In genomic region chr2:98379311-98380202, GRCh38 we compare ENCODE assay signal across 22 cellular contexts. TPM values are rescaled to one million over a fixed set of nuclear protein-coding genes. Genes with fewer than 3 reads are reported as not detected.
DNase-seq lines count a peak whose midpoint lies in the region; ATAC-seq and TF ChIP-seq lines count a peak whose summit lies in the region.
"Had no signal": no experiment of that assay in that cellular context is flagged by ENCODE, and none has a peak within 500 bp of the region (broad histone marks: within the 10 kb centered on the region; RNA-seq: fewer than 3 reads in every experiment).

No MANE protein-coding gene starts in this region.

- H3K36me3 Mint-ChIP-seq in activated CD4-positive, alpha-beta memory T cell treated with anti-CD3 and anti-CD28 coated beads, Interleukin-2, amount 10 ng/mL, durations not matched to agents 7 days and 5 days (ENCODE audit: low read depth) = no peaks in the 10 kb centered on the region
- H3K36me3 Mint-ChIP-seq in activated CD4-positive, alpha-beta memory T cell treated with anti-CD3 and anti-CD28 coated beads for 36 hours = no peaks in the 10 kb centered on the region
- H3K36me3 Mint-ChIP-seq in stimulated activated naive B cell treated with anti-CD40 and anti-IgM and Interleukin-4, amounts not matched to agents 10 μg/mL and 1 μg/mL and 100 μg/mL, for 72 hours = no peaks in the 10 kb centered on the region
- H3K36me3 Mint-ChIP-seq: CD4-positive, alpha-beta memory T cell had no signal

- H3K27me3 ChIP-seq in SJCRH30 (no peaks in the 10 kb centered on the region), stomach (peaks cover 0 to 10% (median 0%) of the 10 kb centered on the region in 3 donors)
- H3K27me3 ChIP-seq: ascending aorta, SJSA1 had no signal

- no peak overlapping the region for H3K27ac Mint-ChIP-seq in activated CD4-positive, alpha-beta memory T cell treated with anti-CD3 and anti-CD28 coated beads, Interleukin-2, amount 10 ng/mL, durations not matched to agents 7 days and 5 days
- no peak overlapping the region for H3K27ac Mint-ChIP-seq in activated CD4-positive, alpha-beta memory T cell treated with anti-CD3 and anti-CD28 coated beads for 36 hours
- no peak overlapping the region for H3K27ac Mint-ChIP-seq in stimulated activated naive B cell treated with anti-CD40 and anti-IgM and Interleukin-4, amounts not matched to agents 10 μg/mL and 1 μg/mL and 100 μg/mL, for 72 hours
- H3K27ac Mint-ChIP-seq: activated B cell treated with CpG ODN at 0.5 μM for 24 hours; CD4-positive, alpha-beta memory T cell had no signal

- no peaks in the 10 kb centered on the region for H3K4me1 Mint-ChIP-seq in activated CD4-positive, alpha-beta memory T cell treated with anti-CD3 and anti-CD28 coated beads, Interleukin-2, amount 10 ng/mL, durations not matched to agents 7 days and 5 days
- no peaks in the 10 kb centered on the region for H3K4me1 Mint-ChIP-seq in activated CD4-positive, alpha-beta memory T cell treated with anti-CD3 and anti-CD28 coated beads for 36 hours (ENCODE audit: low read depth)
- no peaks in the 10 kb centered on the region for H3K4me1 Mint-ChIP-seq in stimulated activated naive B cell treated with anti-CD40 and anti-IgM and Interleukin-4, amounts not matched to agents 10 μg/mL and 1 μg/mL and 100 μg/mL, for 72 hours
- H3K4me1 Mint-ChIP-seq: activated B cell treated with CpG ODN at 0.5 μM for 24 hours; CD4-positive, alpha-beta memory T cell had no signal

- DNase-seq in activated CD4-positive, alpha-beta memory T cell treated with anti-CD3 and anti-CD28 coated beads, Interleukin-2, amount 10 ng/mL, durations not matched to agents 7 days and 5 days = peak; percentile 11
- DNase-seq in activated CD4-positive, alpha-beta memory T cell treated with anti-CD3 and anti-CD28 coated beads for 36 hours = no peak
- peak in 1 of 2 experiments; percentile 34 for DNase-seq in SJCRH30
- peak; percentile 20 for DNase-seq in fibroblast of pulmonary artery (ENCODE audit: low read depth)
- DNase-seq in posterior vena cava (ENCODE audit: low spot score) = peak; percentile 52
- no peak for DNase-seq in stimulated activated naive B cell treated with anti-CD40 and anti-IgM and Interleukin-4, amounts not matched to agents 10 μg/mL and 1 μg/mL and 100 μg/mL, for 72 hours
- no peak for DNase-seq in stomach
- DNase-seq: activated B cell treated with CpG ODN at 0.5 μM for 24 hours; CD4-positive, alpha-beta memory T cell; cortex of kidney; DND-41; Karpas-422; mesendoderm; NCI-H146; NCI-H524; retina; stimulated activated CD4-positive, alpha-beta T cell treated with anti-CD3 and anti-CD28 coated beads, Interleukin-1b, Interleukin-23, amount 100 ng/mL, for 48 hours; T-helper 2 cell had no signal

- WGBS in stomach, 5 donors = 76 to 81% (median 78%) methylated on average over 14 of the region's 14 CpGs

- no peaks in the 10 kb centered on the region for H3K36me3 ChIP-seq in SJCRH30
- no peaks in the 10 kb centered on the region for H3K36me3 ChIP-seq in stomach
- H3K36me3 ChIP-seq: ascending aorta, SJSA1 had no signal

- no peak for TF ChIP-seq EP300 in stomach (IDR thresholded peaks at IDR 0.05)

- no peak overlapping the region for H3K4me3 Mint-ChIP-seq in activated CD4-positive, alpha-beta memory T cell treated with anti-CD3 and anti-CD28 coated beads, Interleukin-2, amount 10 ng/mL, durations not matched to agents 7 days and 5 days
- H3K4me3 Mint-ChIP-seq in activated CD4-positive, alpha-beta memory T cell treated with anti-CD3 and anti-CD28 coated beads for 36 hours = no peak overlapping the region
- H3K4me3 Mint-ChIP-seq in stimulated activated naive B cell treated with anti-CD40 and anti-IgM and Interleukin-4, amounts not matched to agents 10 μg/mL and 1 μg/mL and 100 μg/mL, for 72 hours = no peak overlapping the region
- H3K4me3 Mint-ChIP-seq: activated B cell treated with CpG ODN at 0.5 μM for 24 hours; CD4-positive, alpha-beta memory T cell had no signal

- peaks cover 26% of the 10 kb centered on the region for H3K27me3 Mint-ChIP-seq in activated CD4-positive, alpha-beta memory T cell treated with anti-CD3 and anti-CD28 coated beads, Interleukin-2, amount 10 ng/mL, durations not matched to agents 7 days and 5 days
- H3K27me3 Mint-ChIP-seq in activated CD4-positive, alpha-beta memory T cell treated with anti-CD3 and anti-CD28 coated beads for 36 hours = peaks cover 5% of the 10 kb centered on the region
- H3K27me3 Mint-ChIP-seq in stimulated activated naive B cell treated with anti-CD40 and anti-IgM and Interleukin-4, amounts not matched to agents 10 μg/mL and 1 μg/mL and 100 μg/mL, for 72 hours = peaks cover 50 to 57% of the 10 kb centered on the region in 2 donors

- TF ChIP-seq CTCF in fibroblast of pulmonary artery (IDR thresholded peaks at IDR 0.05; ENCODE audit: low read length, missing control alignments) (no peak), stomach (IDR thresholded peaks at IDR 0.05) (no peak)

- POLR2A ChIA-PET in activated CD4-positive, alpha-beta memory T cell treated with anti-CD3 and anti-CD28 coated beads, Interleukin-2, amount 10 ng/mL, durations not matched to agents 7 days and 5 days (lab: Charles Lee) = no interaction called here
- POLR2A ChIA-PET in activated CD4-positive, alpha-beta memory T cell treated with anti-CD3 and anti-CD28 coated beads for 36 hours (lab: Charles Lee) = no interaction called here

- intact Hi-C loops in activated CD4-positive, alpha-beta memory T cell treated with anti-CD3 and anti-CD28 coated beads for 36 hours (cut with micrococcal nuclease) = no loop called here
- intact Hi-C loops in posterior vena cava (cut with DNase I) (loop anchor here in 1 of 2 donors (5.0 to 10.0 kb wide), 2 partner anchors 572 to 675 kb away; no protein-coding TSS in a partner anchor), stomach (cut with DNase I; ENCODE audit: low total_unique reads) (loop anchor here (10.0 kb wide), 1 partner anchor 675 kb away; no protein-coding TSS in a partner anchor)

- H3K4me1 ChIP-seq in SJCRH30 (peaks cover 40% of the 10 kb centered on the region), stomach (peaks cover 0 to 10% (median 4%) of the 10 kb centered on the region in 4 donors)
- H3K4me1 ChIP-seq: A549 had no signal

- H3K27ac ChIP-seq in SJCRH30 = peak overlapping the region; percentile 40; the same call in 1 of the 2 replicates
- H3K27ac ChIP-seq in stomach = no peak overlapping the region
- H3K27ac ChIP-seq: A549, ascending aorta, SJSA1 had no signal

- H3K4me3 ChIP-seq in SJCRH30 = no peak overlapping the region
- no peak overlapping the region for H3K4me3 ChIP-seq in fibroblast of pulmonary artery (replicated peaks; ENCODE audit: low read depth, low read length)
- no peak overlapping the region for H3K4me3 ChIP-seq in stomach
- H3K4me3 ChIP-seq: A549, ascending aorta, SJSA1 had no signal

- no peak for TF ChIP-seq POLR2A in stomach (IDR thresholded peaks at IDR 0.05)

- H3K9me3 ChIP-seq in SJCRH30 (replicated peaks) (no peaks in the 10 kb centered on the region), stomach (no peaks in the 10 kb centered on the region)
- H3K9me3 ChIP-seq: A549, ascending aorta, SJSA1 had no signal

- no peaks in the 10 kb centered on the region for H3K9me3 Mint-ChIP-seq in activated CD4-positive, alpha-beta memory T cell treated with anti-CD3 and anti-CD28 coated beads, Interleukin-2, amount 10 ng/mL, durations not matched to agents 7 days and 5 days
- H3K9me3 Mint-ChIP-seq in activated CD4-positive, alpha-beta memory T cell treated with anti-CD3 and anti-CD28 coated beads for 36 hours = no peaks in the 10 kb centered on the region
- no peaks in the 10 kb centered on the region for H3K9me3 Mint-ChIP-seq in stimulated activated naive B cell treated with anti-CD40 and anti-IgM and Interleukin-4, amounts not matched to agents 10 μg/mL and 1 μg/mL and 100 μg/mL, for 72 hours
- H3K9me3 Mint-ChIP-seq: activated B cell treated with CpG ODN at 0.5 μM for 24 hours; CD4-positive, alpha-beta memory T cell had no signal

- CTCF ChIA-PET in activated CD4-positive, alpha-beta memory T cell treated with anti-CD3 and anti-CD28 coated beads, Interleukin-2, amount 10 ng/mL, durations not matched to agents 7 days and 5 days (lab: Charles Lee) = no interaction called here
- CTCF ChIA-PET in activated CD4-positive, alpha-beta memory T cell treated with anti-CD3 and anti-CD28 coated beads for 36 hours (lab: Charles Lee) = interaction anchor here (0.8 to 1.8 kb wide), 3 partner anchors 8 to 573 kb away, joined by 3 to 7 read pairs (median 3); no protein-coding TSS in a partner anchor

- no peak for ATAC-seq in GM19023 (IDR thresholded peaks at IDR 0.05; ENCODE audit: unreplicated experiment)
- no peak for ATAC-seq in stimulated activated naive B cell treated with anti-CD40 and anti-IgM and Interleukin-4, amounts not matched to agents 10 μg/mL and 1 μg/mL and 100 μg/mL, for 72 hours (replicated peaks)

RNA-seq across cellular contexts. Expression of gene CNGA3, which starts 33.3 kb away (rescaled TPM):
- not detected for total RNA-seq in activated CD4-positive, alpha-beta memory T cell treated with anti-CD3 and anti-CD28 coated beads, Interleukin-2, amount 10 ng/mL, durations not matched to agents 7 days and 5 days
- not detected for total RNA-seq in activated CD4-positive, alpha-beta memory T cell treated with anti-CD3 and anti-CD28 coated beads for 36 hours
- total RNA-seq in SJCRH30 (2014; rRNA removed; shearing (Covaris generic)) = 0.08 TPM in 1 of 2 replicates, not detected in the other
- total RNA-seq in posterior vena cava = under 1 TPM; 0.19 to 0.38 TPM
- 1 to 10 TPM in 2 of 5 donors, under 1 TPM in 1, not detected in 2; 0.14 to 6.4 (median 1.1) TPM for total RNA-seq in stomach
- under 1 TPM in 2 of 3 donors, not detected in 1; 0.12 to 0.13 TPM for polyA plus RNA-seq in stomach
- total RNA-seq: activated B cell treated with CpG ODN at 0.5 μM for 24 hours; ascending aorta; CD4-positive, alpha-beta memory T cell; SJSA1 had no signal
- polyA plus RNA-seq: A549; CD4-positive, alpha-beta memory T cell had no signal

Comparison
In these comparisons a context has a peak if more than half of its experiments do, and no peak if none do; other contexts are left out.
1. DNase-seq: peak in activated CD4-positive, alpha-beta memory T cell treated with anti-CD3 and anti-CD28 coated beads, Interleukin-2, amount 10 ng/mL, durations not matched to agents 7 days and 5 days (single experiment), fibroblast of pulmonary artery (single experiment) and posterior vena cava (single experiment); none in activated CD4-positive, alpha-beta memory T cell treated with anti-CD3 and anti-CD28 coated beads for 36 hours (single experiment), stimulated activated naive B cell treated with anti-CD40 and anti-IgM and Interleukin-4, amounts not matched to agents 10 μg/mL and 1 μg/mL and 100 μg/mL, for 72 hours (single experiment) and stomach (single experiment).